ENCODE assay signal across 25 cellular contexts in genomic region chr4:120589787-120590186, GRCh38.
"Had no signal": no experiment of that assay in that cellular context is flagged by ENCODE, and none has a peak within 500 bp of the region (broad histone marks: within the 10 kb centered on the region; RNA-seq: fewer than 3 reads in every experiment).

No MANE protein-coding gene starts in this region.

- H3K4me1 Mint-ChIP-seq: mesothelial cell of epicardium; naive B cell; natural killer cell; stimulated activated effector memory CD8-positive, alpha-beta T cell treated with anti-CD3 and anti-CD28 coated beads, Interleukin-12 subunit alpha, Interleukin-12 subunit beta, amount 100 ng/mL, for 72 hours had no signal

- H3K27ac ChIP-seq: hepatocyte, left ventricle myocardium inferior, pancreas, prostate gland, sigmoid colon, spleen, suprapubic skin, thoracic aorta, tibial artery, upper lobe of right lung had no signal

- FAIRE-seq: pancreas, small intestine, urothelium cell line had no signal

- H3K4me1 ChIP-seq: left ventricle myocardium inferior, pancreas, prostate gland, sigmoid colon, spleen, suprapubic skin, tibial artery, upper lobe of right lung had no signal

- H3K4me2 ChIP-seq: hepatocyte had no signal

- H3K27me3 ChIP-seq: hepatocyte, pancreas, sigmoid colon, spleen, suprapubic skin, tibial artery, upper lobe of right lung had no signal

- H3K9me3 Mint-ChIP-seq: stimulated activated naive CD8-positive, alpha-beta T cell treated with anti-CD3 and anti-CD28 coated beads, Interleukin-15, Interleukin-2, amounts not matched to agents 100 ng/mL and 50 ng/mL, for 24 hours had no signal

- DNase-seq: islet precursor cell; left ventricle myocardium inferior; naive B cell; natural killer cell; pancreas; posterior cingulate gyrus; retina; right cardiac atrium; sigmoid colon; small intestine; spleen; stimulated activated CD4-positive, alpha-beta T cell treated with anti-CD3 and anti-CD28 coated beads, Interleukin-4, amount 100 ng/mL, for 24 hours; stimulated activated naive CD4-positive, alpha-beta T cell; tibial artery; trophoblast cell; upper lobe of right lung had no signal

- H3K36me3 Mint-ChIP-seq: mesothelial cell of epicardium; naive B cell; natural killer cell; stimulated activated effector memory CD8-positive, alpha-beta T cell treated with anti-CD3 and anti-CD28 coated beads, Interleukin-12 subunit alpha, Interleukin-12 subunit beta, amount 100 ng/mL, for 72 hours had no signal

- H3K9me3 ChIP-seq: left ventricle myocardium inferior, pancreas, prostate gland, sigmoid colon, suprapubic skin, thoracic aorta, tibial artery, upper lobe of right lung had no signal

- H3K27ac Mint-ChIP-seq: mesothelial cell of epicardium; naive B cell; natural killer cell; stimulated activated effector memory CD8-positive, alpha-beta T cell treated with anti-CD3 and anti-CD28 coated beads, Interleukin-12 subunit alpha, Interleukin-12 subunit beta, amount 100 ng/mL, for 72 hours; stimulated activated naive CD8-positive, alpha-beta T cell treated with anti-CD3 and anti-CD28 coated beads, Interleukin-15, Interleukin-2, amounts not matched to agents 100 ng/mL and 50 ng/mL, for 24 hours had no signal

- H3K79me2 ChIP-seq: hepatocyte had no signal

- ATAC-seq: natural killer cell; pancreas; right cardiac atrium; stimulated activated effector memory CD8-positive, alpha-beta T cell treated with anti-CD3 and anti-CD28 coated beads, Interleukin-12 subunit alpha, Interleukin-12 subunit beta, amount 100 ng/mL, for 72 hours; upper lobe of right lung had no signal

- H3K4me3 Mint-ChIP-seq: mesothelial cell of epicardium; naive B cell; natural killer cell; stimulated activated effector memory CD8-positive, alpha-beta T cell treated with anti-CD3 and anti-CD28 coated beads, Interleukin-12 subunit alpha, Interleukin-12 subunit beta, amount 100 ng/mL, for 72 hours; stimulated activated naive CD8-positive, alpha-beta T cell treated with anti-CD3 and anti-CD28 coated beads, Interleukin-15, Interleukin-2, amounts not matched to agents 100 ng/mL and 50 ng/mL, for 24 hours had no signal

- H3K27me3 Mint-ChIP-seq: naive B cell; stimulated activated naive CD8-positive, alpha-beta T cell treated with anti-CD3 and anti-CD28 coated beads, Interleukin-15, Interleukin-2, amounts not matched to agents 100 ng/mL and 50 ng/mL, for 24 hours had no signal

- H3K36me3 ChIP-seq: left ventricle myocardium inferior, pancreas, prostate gland, sigmoid colon, spleen, suprapubic skin, thoracic aorta, tibial artery, upper lobe of right lung had no signal

- H3K4me3 ChIP-seq: hepatocyte, left ventricle myocardium inferior, lung, pancreas, prostate gland, sigmoid colon, spleen, suprapubic skin, thoracic aorta, tibial artery, upper lobe of right lung had no signal

- H2AFZ ChIP-seq: hepatocyte had no signal
